Comparison of ENCODE assay signal across 9 cellular contexts in the genomic region with DNA sequence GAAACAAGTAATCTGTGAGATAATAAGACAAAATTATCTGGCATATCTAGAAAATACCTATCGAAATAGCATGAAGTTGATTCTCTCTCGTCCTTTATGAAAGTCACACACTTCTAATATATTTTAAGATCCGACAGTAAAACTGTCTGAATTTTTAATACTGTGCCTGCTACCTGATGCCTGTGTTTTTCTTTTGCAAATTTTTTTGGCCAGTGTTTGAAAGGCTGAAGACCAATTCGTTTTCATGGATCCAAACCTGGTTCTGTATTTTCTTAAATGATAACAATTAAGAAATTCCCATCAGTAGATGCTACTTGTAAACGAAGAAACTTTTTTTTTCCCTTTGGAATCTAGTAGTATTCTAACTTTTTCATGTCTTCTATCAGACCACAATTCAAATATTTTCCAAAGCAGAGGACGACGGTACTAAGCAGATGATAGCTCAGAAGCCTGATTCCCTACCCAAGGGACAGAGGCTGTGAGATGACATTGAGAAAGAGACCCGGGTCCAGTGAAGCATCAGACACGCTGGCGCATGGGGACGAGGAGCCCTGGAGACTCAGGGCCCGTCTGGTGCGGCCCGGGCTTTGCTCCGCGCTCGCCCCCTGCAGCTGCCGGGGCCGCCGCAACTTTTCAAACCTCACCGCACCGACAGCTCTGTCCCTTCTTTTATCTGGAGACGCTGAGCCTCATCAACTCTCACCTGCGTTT. TPM values are rescaled to one million over a fixed set of nuclear protein-coding genes. Genes with fewer than 3 reads are reported as not detected.
DNase-seq lines count a peak whose midpoint lies in the region; ATAC-seq and TF ChIP-seq lines count a peak whose summit lies in the region.
"Had no signal": no experiment of that assay in that cellular context is flagged by ENCODE, and none has a peak within 500 bp of the region (broad histone marks: within the 10 kb centered on the region; RNA-seq: fewer than 3 reads in every experiment).

No MANE protein-coding gene starts in this region.

- no peaks in the 10 kb centered on the region for H3K79me2 ChIP-seq in mammary epithelial cell (ENCODE audit: insufficient read depth, low read length)

- no peaks in the 10 kb centered on the region for H3K9me3 ChIP-seq in mammary epithelial cell (replicated peaks; ENCODE audit: insufficient read depth, low read length)

- peaks cover 5% of the 10 kb centered on the region for H3K4me1 Mint-ChIP-seq in activated naive CD4-positive, alpha-beta T cell treated with anti-CD3 and anti-CD28 coated beads, Interleukin-2, amount 50 U/mL, for 24 hours
- peaks cover 4% of the 10 kb centered on the region for H3K4me1 Mint-ChIP-seq in type B pancreatic cell (ENCODE audit: unreplicated experiment)

- no peak overlapping the region for H3K27ac ChIP-seq in mammary epithelial cell (ENCODE audit: insufficient read depth, low read depth, low read length)
- H3K27ac ChIP-seq: C4-2B had no signal

- H3K4me2 ChIP-seq in mammary epithelial cell (ENCODE audit: insufficient read depth, low read depth, low read length), result peak overlapping the region; percentile 82

- peaks cover 20% of the 10 kb centered on the region for H3K27me3 ChIP-seq in mammary epithelial cell (ENCODE audit: insufficient read depth, low read length)

- no peak overlapping the region for H3K27ac Mint-ChIP-seq in activated naive CD4-positive, alpha-beta T cell treated with anti-CD3 and anti-CD28 coated beads, Interleukin-2, amount 50 U/mL, for 24 hours
- no peak overlapping the region for H3K27ac Mint-ChIP-seq in type B pancreatic cell

- in situ Hi-C loops in mammary epithelial cell (cut with MboI; ENCODE audit: low sequenced_read_pairs in 2 of 2), result no loop called here

- H3K9me3 Mint-ChIP-seq in activated naive CD4-positive, alpha-beta T cell treated with anti-CD3 and anti-CD28 coated beads, Interleukin-2, amount 50 U/mL, for 24 hours, result peaks cover 12% of the 10 kb centered on the region
- peaks cover 4% of the 10 kb centered on the region for H3K9me3 Mint-ChIP-seq in type B pancreatic cell

- peaks cover 4% of the 10 kb centered on the region for H3K4me1 ChIP-seq in mammary epithelial cell (ENCODE audit: insufficient read depth, low read length)

- H3K36me3 ChIP-seq in mammary epithelial cell (ENCODE audit: insufficient read depth, low read length), result no peaks in the 10 kb centered on the region

- peaks cover 42% of the 10 kb centered on the region for H3K27me3 Mint-ChIP-seq in activated naive CD4-positive, alpha-beta T cell treated with anti-CD3 and anti-CD28 coated beads, Interleukin-2, amount 50 U/mL, for 24 hours
- H3K27me3 Mint-ChIP-seq in type B pancreatic cell, result peaks cover 94% of the 10 kb centered on the region

- dilution Hi-C loops in mammary epithelial cell (cut with HindIII; ENCODE audit: low sequenced_read_pairs), result no loop called here

- CTCF ChIA-PET in mammary epithelial cell (lab: Charles Lee; ENCODE audit: low non-redundant PET), result no interaction called here

- no peaks in the 10 kb centered on the region for H4K20me1 ChIP-seq in mammary epithelial cell (ENCODE audit: insufficient read depth, low read length)

- H2AFZ ChIP-seq in mammary epithelial cell (ENCODE audit: low read depth, low read length), result no peak overlapping the region

- no peak for DNase-seq in activated naive CD4-positive, alpha-beta T cell treated with anti-CD3 and anti-CD28 coated beads, Interleukin-2, amount 50 U/mL, for 16 hours
- DNase-seq in mammary epithelial cell, result no peak
- DNase-seq in medulla oblongata (ENCODE audit: extremely low spot score), result peak; percentile 12
- DNase-seq in type B pancreatic cell (ENCODE audit: extremely low spot score, unreplicated experiment), result no peak
- no peak for DNase-seq in stimulated activated naive CD4-positive, alpha-beta T cell (lab: John Stamatoyannopoulos, UW)
- no peak for DNase-seq in NCI-H1105 treated with DMSO at 0.1 percent for 48 hours (lab: John Stamatoyannopoulos, UW)

- no peak overlapping the region for H3K4me3 ChIP-seq in mammary epithelial cell (replicated peaks in 1 of 3; ENCODE audit: insufficient read depth in 1 of 3, low read depth in 2 of 3, low read length in 3 of 3)

- TF ChIP-seq CTCF in mammary epithelial cell (conservative IDR thresholded peaks at IDR 0.05 in 1 of 2, IDR thresholded peaks at IDR 0.05 in 1 of 2; ENCODE audit: extremely low read depth in 1 of 2, insufficient read depth in 1 of 2, low read depth in 1 of 2, low read length in 2 of 2) (no peak), type B pancreatic cell (conservative IDR thresholded peaks at IDR 0.05) (peak; percentile 25)

- WGBS in mammary epithelial cell (ENCODE audit: low coverage, missing lambda C conversion rate), result 22% methylated on average over 20 of the region's 24 CpGs

- no TSS peak for BruUV-seq in mammary epithelial cell (replicated peaks; lab: Mats Ljungman, UMichigan)

- intact Hi-C loops in mammary epithelial cell (cut with micrococcal nuclease), result no loop called here

- no peak for ATAC-seq in HG03175 (IDR thresholded peaks at IDR 0.05; ENCODE audit: unreplicated experiment)

- H3K4me3 Mint-ChIP-seq in activated naive CD4-positive, alpha-beta T cell treated with anti-CD3 and anti-CD28 coated beads, Interleukin-2, amount 50 U/mL, for 24 hours, result peak overlapping the region; percentile 31
- peak overlapping the region; percentile 82 for H3K4me3 Mint-ChIP-seq in type B pancreatic cell

- peaks cover 2% of the 10 kb centered on the region for H3K36me3 Mint-ChIP-seq in activated naive CD4-positive, alpha-beta T cell treated with anti-CD3 and anti-CD28 coated beads, Interleukin-2, amount 50 U/mL, for 24 hours
- no peaks in the 10 kb centered on the region for H3K36me3 Mint-ChIP-seq in type B pancreatic cell

- H3K9ac ChIP-seq in mammary epithelial cell (ENCODE audit: insufficient read depth, low read length), result no peak overlapping the region

RNA-seq across cellular contexts. Expression of a gene that starts 49.5 kb away (rescaled TPM):
- total RNA-seq in mammary epithelial cell (under 1 TPM; 0.17 to 0.19 TPM), type B pancreatic cell (ENCODE audit: low replicate concordance) (0.17 and 0.29 TPM in 2 replicates)
- 0.16 TPM for polyA plus RNA-seq in mammary epithelial cell
- 0.36 TPM for polyA minus RNA-seq in mammary epithelial cell
